ENCODE assay signal across 25 cellular contexts in genomic region chr2:166924967-166925366, GRCh38. TPM values are rescaled to one million over a fixed set of nuclear protein-coding genes. Genes with fewer than 3 reads are reported as not detected.
"Had no signal": no experiment of that assay in that cellular context is flagged by ENCODE, and none has a peak within 500 bp of the region (broad histone marks: within the 10 kb centered on the region; RNA-seq: fewer than 3 reads in every experiment).

No MANE protein-coding gene starts in this region.

- H3K9me3 ChIP-seq: colonic mucosa, esophagus muscularis mucosa, gastrocnemius medialis, gastroesophageal sphincter had no signal

- DNase-seq: colonic mucosa; cortex of kidney; dermis blood vessel endothelial cell; dorsolateral prefrontal cortex; effector CD4-positive, alpha-beta T cell; effector CD8-positive, alpha-beta T cell; effector memory CD4-positive, alpha-beta T cell; effector memory CD8-positive, alpha-beta T cell; endodermal cell; erythroblast; esophagus squamous epithelium; foreskin fibroblast; foreskin keratinocyte; foreskin melanocyte; gastrocnemius medialis; glutamatergic neuron; head of caudate nucleus; heart left ventricle; heart right ventricle had no signal

- H3K4me3 ChIP-seq: colonic mucosa, coronary artery, dorsolateral prefrontal cortex, esophagus muscularis mucosa, esophagus squamous epithelium, gastrocnemius medialis, gastroesophageal sphincter, heart left ventricle, heart right ventricle had no signal

- H3K27me3 ChIP-seq: colonic mucosa, dorsolateral prefrontal cortex, esophagus muscularis mucosa, esophagus squamous epithelium, foreskin keratinocyte, gastrocnemius medialis, gastroesophageal sphincter, heart left ventricle, heart right ventricle had no signal

- H3K27ac ChIP-seq: colonic mucosa, coronary artery, dorsolateral prefrontal cortex, epithelial cell of prostate, esophagus muscularis mucosa, esophagus squamous epithelium, foreskin keratinocyte, gastrocnemius medialis, gastroesophageal sphincter, heart left ventricle, heart right ventricle had no signal

- H3K36me3 ChIP-seq: colonic mucosa, esophagus muscularis mucosa, esophagus squamous epithelium, gastrocnemius medialis, gastroesophageal sphincter, heart left ventricle, heart right ventricle had no signal

- H3K4me1 ChIP-seq: colonic mucosa, esophagus muscularis mucosa, esophagus squamous epithelium, foreskin keratinocyte, gastrocnemius medialis, gastroesophageal sphincter, heart left ventricle, heart right ventricle had no signal

RNA-seq across cellular contexts. Expression of gene XIRP2, which starts 36.7 kb away (rescaled TPM):
- total RNA-seq: dermis blood vessel endothelial cell, dermis microvascular lymphatic vessel endothelial cell, endodermal cell, epithelial cell of proximal tubule, foreskin keratinocyte had no signal
- polyA plus RNA-seq: foreskin keratinocyte had no signal
